ENCODE assay signal across 1 cellular context in the genomic region with DNA sequence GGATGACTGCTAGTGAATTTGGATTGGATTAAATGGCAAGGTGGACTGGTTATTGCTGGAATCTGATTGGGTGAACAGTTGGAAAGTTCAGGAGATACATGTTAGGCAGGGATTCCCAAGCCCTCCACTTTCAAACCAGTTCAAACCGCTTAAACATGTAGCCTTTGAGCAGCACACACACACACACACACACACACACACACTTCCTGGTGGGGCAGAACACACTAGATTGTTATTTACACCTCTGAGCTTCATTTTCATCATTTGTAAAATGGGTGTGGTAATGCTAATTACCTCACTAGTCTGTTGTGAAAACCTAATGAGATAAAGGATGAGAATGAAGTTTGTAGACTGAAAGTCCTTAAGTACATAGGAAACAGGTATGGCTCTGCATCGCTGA.
TF ChIP-seq lines count a peak whose summit lies in the region.

No MANE protein-coding gene starts in this region.

TF ChIP-seq in H1, 55 proteins besides CTCF, POLR2A, EP300 and RAD21:
- TF ChIP-seq RXRA (IDR thresholded peaks at IDR 0.05; ENCODE audit: insufficient read depth, low read depth, low read length): no peak
- no peak for TF ChIP-seq E2F6 (IDR thresholded peaks at IDR 0.05)
- no peak for TF ChIP-seq ZNF274 (IDR thresholded peaks at IDR 0.05; ENCODE audit: borderline replicate concordance, extremely low read depth, low read length)
- no peak for TF ChIP-seq KDM5A (IDR thresholded peaks at IDR 0.05; ENCODE audit: low read length)
- TF ChIP-seq KDM1A (IDR thresholded peaks at IDR 0.05; ENCODE audit: borderline replicate concordance, low read length): no peak
- no peak for TF ChIP-seq SIN3A (conservative IDR thresholded peaks at IDR 0.05 in 1 of 2, IDR thresholded peaks at IDR 0.05 in 1 of 2; ENCODE audit: low read depth in 1 of 2, low read length in 2 of 2)
- TF ChIP-seq CEBPB (IDR thresholded peaks at IDR 0.05; ENCODE audit: low read depth, low read length): no peak
- TF ChIP-seq ASH2L (IDR thresholded peaks at IDR 0.05; ENCODE audit: low read length): no peak
- no peak for TF ChIP-seq SRF (IDR thresholded peaks at IDR 0.05; ENCODE audit: low read depth, low read length)
- TF ChIP-seq EGR1 (IDR thresholded peaks at IDR 0.05; ENCODE audit: borderline replicate concordance, low read depth, low read length): no peak
- no peak for TF ChIP-seq GABPA (IDR thresholded peaks at IDR 0.05; ENCODE audit: borderline replicate concordance, insufficient read depth, low read length)
- TF ChIP-seq CBX5 (IDR thresholded peaks at IDR 0.05; ENCODE audit: low read depth, low read length): no peak
